In the genomic region with DNA sequence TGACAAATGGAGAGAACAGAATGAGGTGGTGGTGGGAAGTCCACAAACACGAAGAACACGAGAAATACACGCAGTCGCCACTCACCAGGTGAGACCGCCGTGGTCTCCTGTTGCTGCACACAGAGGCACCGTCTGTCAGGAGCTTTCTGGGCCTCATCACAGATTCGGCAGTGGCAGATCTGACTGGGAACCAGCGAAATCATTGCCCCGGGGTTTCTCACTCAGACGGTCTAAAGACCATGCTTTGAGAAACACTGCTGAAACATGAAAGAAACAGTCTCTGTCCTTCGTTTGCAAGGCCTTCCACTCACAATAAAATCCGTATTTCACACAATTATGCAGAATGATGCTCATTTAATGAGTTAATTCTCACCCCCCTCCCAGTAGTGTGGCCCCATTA, we compare ENCODE assay signal across 1 cellular context.
TF ChIP-seq lines count a peak whose summit lies in the region.

No MANE protein-coding gene starts in this region.

TF ChIP-seq in GM23338, 12 proteins besides CTCF, POLR2A, EP300 and RAD21 (continued from another document):
- TF ChIP-seq, protein P1, sequence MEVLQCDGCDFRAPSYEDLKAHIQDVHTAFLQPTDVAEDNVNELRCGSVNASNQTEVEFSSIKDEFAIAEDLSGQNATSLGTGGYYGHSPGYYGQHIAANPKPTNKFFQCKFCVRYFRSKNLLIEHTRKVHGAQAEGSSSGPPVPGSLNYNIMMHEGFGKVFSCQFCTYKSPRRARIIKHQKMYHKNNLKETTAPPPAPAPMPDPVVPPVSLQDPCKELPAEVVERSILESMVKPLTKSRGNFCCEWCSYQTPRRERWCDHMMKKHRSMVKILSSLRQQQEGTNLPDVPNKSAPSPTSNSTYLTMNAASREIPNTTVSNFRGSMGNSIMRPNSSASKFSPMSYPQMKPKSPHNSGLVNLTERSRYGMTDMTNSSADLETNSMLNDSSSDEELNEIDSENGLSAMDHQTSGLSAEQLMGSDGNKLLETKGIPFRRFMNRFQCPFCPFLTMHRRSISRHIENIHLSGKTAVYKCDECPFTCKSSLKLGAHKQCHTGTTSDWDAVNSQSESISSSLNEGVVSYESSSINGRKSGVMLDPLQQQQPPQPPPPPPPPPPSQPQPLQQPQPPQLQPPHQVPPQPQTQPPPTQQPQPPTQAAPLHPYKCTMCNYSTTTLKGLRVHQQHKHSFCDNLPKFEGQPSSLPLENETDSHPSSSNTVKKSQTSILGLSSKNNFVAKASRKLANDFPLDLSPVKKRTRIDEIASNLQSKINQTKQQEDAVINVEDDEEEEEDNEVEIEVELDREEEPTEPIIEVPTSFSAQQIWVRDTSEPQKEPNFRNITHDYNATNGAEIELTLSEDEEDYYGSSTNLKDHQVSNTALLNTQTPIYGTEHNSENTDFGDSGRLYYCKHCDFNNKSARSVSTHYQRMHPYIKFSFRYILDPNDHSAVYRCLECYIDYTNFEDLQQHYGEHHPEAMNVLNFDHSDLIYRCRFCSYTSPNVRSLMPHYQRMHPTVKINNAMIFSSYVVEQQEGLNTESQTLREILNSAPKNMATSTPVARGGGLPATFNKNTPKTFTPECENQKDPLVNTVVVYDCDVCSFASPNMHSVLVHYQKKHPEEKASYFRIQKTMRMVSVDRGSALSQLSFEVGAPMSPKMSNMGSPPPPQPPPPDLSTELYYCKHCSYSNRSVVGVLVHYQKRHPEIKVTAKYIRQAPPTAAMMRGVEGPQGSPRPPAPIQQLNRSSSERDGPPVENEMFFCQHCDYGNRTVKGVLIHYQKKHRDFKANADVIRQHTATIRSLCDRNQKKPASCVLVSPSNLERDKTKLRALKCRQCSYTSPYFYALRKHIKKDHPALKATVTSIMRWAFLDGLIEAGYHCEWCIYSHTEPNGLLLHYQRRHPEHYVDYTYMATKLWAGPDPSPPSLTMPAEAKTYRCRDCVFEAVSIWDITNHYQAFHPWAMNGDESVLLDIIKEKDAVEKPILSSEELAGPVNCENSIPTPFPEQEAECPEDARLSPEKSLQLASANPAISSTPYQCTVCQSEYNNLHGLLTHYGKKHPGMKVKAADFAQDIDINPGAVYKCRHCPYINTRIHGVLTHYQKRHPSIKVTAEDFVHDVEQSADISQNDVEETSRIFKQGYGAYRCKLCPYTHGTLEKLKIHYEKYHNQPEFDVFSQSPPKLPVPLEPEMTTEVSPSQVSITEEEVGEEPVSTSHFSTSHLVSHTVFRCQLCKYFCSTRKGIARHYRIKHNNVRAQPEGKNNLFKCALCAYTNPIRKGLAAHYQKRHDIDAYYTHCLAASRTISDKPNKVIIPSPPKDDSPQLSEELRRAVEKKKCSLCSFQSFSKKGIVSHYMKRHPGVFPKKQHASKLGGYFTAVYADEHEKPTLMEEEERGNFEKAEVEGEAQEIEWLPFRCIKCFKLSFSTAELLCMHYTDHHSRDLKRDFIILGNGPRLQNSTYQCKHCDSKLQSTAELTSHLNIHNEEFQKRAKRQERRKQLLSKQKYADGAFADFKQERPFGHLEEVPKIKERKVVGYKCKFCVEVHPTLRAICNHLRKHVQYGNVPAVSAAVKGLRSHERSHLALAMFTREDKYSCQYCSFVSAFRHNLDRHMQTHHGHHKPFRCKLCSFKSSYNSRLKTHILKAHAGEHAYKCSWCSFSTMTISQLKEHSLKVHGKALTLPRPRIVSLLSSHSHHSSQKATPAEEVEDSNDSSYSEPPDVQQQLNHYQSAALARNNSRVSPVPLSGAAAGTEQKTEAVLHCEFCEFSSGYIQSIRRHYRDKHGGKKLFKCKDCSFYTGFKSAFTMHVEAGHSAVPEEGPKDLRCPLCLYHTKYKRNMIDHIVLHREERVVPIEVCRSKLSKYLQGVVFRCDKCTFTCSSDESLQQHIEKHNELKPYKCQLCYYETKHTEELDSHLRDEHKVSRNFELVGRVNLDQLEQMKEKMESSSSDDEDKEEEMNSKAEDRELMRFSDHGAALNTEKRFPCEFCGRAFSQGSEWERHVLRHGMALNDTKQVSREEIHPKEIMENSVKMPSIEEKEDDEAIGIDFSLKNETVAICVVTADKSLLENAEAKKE (CRISPR knock-in tag; IDR thresholded peaks at IDR 0.05), result no peak
- TF ChIP-seq EZH2phosphoT487 (IDR thresholded peaks at IDR 0.05; ENCODE audit: unreplicated experiment) (no peak), NANOG (IDR thresholded peaks at IDR 0.05; ENCODE audit: borderline replicate concordance) (no peak), ZNF331 (CRISPR knock-in tag; IDR thresholded peaks at IDR 0.05; ENCODE audit: low read depth) (no peak)
